ENCODE assay signal across 11 cellular contexts in the genomic region with DNA sequence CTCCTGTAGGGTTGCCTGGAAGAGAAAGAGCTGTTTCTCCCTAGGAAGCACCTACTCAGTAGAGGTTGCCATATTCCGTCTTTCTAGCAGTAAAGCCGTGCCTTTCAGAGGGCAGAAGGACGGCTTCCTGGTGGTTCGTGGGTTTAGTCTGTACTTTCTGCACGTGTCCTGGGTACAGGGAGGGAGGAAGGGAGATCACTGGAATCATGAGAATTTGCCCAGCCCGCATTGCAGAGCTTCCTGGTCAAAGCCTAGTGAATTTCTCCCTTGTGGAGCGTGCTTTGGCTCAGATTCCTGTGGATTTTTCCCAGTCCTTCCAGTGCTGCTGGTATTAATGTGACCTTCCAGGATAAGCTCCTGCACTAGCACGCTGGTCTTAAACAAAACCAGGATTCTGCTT. TPM values are rescaled to one million over a fixed set of nuclear protein-coding genes. Genes with fewer than 3 reads are reported as not detected.
DNase-seq lines count a peak whose midpoint lies in the region; ATAC-seq and TF ChIP-seq lines count a peak whose summit lies in the region.
"Had no signal": no experiment of that assay in that cellular context is flagged by ENCODE, and none has a peak within 500 bp of the region (broad histone marks: within the 10 kb centered on the region; RNA-seq: fewer than 3 reads in every experiment).

No MANE protein-coding gene starts in this region.

- WGBS in SK-N-SH (ENCODE audit: low lambda C conversion rate) = 65% methylated on average over 8 of the region's 8 CpGs
- WGBS in trophoblast cell (ENCODE audit: extremely low coverage, insufficient coverage, insufficient read length) = no CpG with 5 or more reads among the region's 8 CpGs

- H4K20me1 ChIP-seq in SK-N-SH (ENCODE audit: insufficient read depth) = no peaks in the 10 kb centered on the region

- H2AFZ ChIP-seq in SK-N-SH (ENCODE audit: low read depth) (peak overlapping the region; percentile 80), trophoblast cell (ENCODE audit: insufficient read depth, low read length, poor library complexity) (no peak overlapping the region)

- intact Hi-C loops in naive thymus-derived CD4-positive, alpha-beta T cell (cut with micrococcal nuclease) = loop anchor here (5.0 kb wide), 2 partner anchors 228 to 363 kb away; no protein-coding TSS in a partner anchor

- no peak for TF ChIP-seq RAD21 in SK-N-SH (IDR thresholded peaks at IDR 0.05; ENCODE audit: low read length)

- no peaks in the 10 kb centered on the region for H3K27me3 Mint-ChIP-seq in naive thymus-derived CD4-positive, alpha-beta T cell

- peaks cover 1% of the 10 kb centered on the region for H3K79me1 ChIP-seq in trophoblast cell (ENCODE audit: low read length)

- no peak overlapping the region for H3K14ac ChIP-seq in trophoblast cell (ENCODE audit: low read length)

- no peak overlapping the region for H4K8ac ChIP-seq in trophoblast cell (ENCODE audit: low read depth, low read length)

- H3K18ac ChIP-seq in trophoblast cell (ENCODE audit: low read length) = no peak overlapping the region

- peaks cover 16% of the 10 kb centered on the region for H3F3A ChIP-seq in SK-N-SH (replicated peaks; ENCODE audit: insufficient read depth)

- TF ChIP-seq CTCF in SK-N-SH (IDR thresholded peaks at IDR 0.05) = no peak
- no peak for TF ChIP-seq CTCF in fibroblast of pulmonary artery (IDR thresholded peaks at IDR 0.05; ENCODE audit: low read length, missing control alignments)

- no peaks in the 10 kb centered on the region for H3K9me3 ChIP-seq in SK-N-SH
- no peaks in the 10 kb centered on the region for H3K9me3 ChIP-seq in trophoblast cell (ENCODE audit: insufficient read depth, low read depth, low read length)
- H3K9me3 ChIP-seq in naive thymus-derived CD4-positive, alpha-beta T cell (ENCODE audit: control insufficient read depth in 2 of 3, low read length in 3 of 3) = no peaks in the 10 kb centered on the region

- H3K4me2 ChIP-seq in SK-N-SH (peak overlapping the region; percentile 12), trophoblast cell (ENCODE audit: low read length) (no peak overlapping the region)

- no peak overlapping the region for H4K12ac ChIP-seq in trophoblast cell (ENCODE audit: low read depth, low read length)

- no peak overlapping the region for H2BK120ac ChIP-seq in trophoblast cell (ENCODE audit: insufficient read depth, low read length, poor library complexity)

- no peak overlapping the region for H3K23ac ChIP-seq in trophoblast cell (ENCODE audit: low read length)

- no peak overlapping the region for H2BK12ac ChIP-seq in trophoblast cell (ENCODE audit: low read length)

- H4K91ac ChIP-seq in trophoblast cell (ENCODE audit: low read depth, low read length) = no peak overlapping the region

- no peak for TF ChIP-seq EP300 in SK-N-SH (IDR thresholded peaks at IDR 0.05; ENCODE audit: borderline replicate concordance in 1 of 2, low read depth in 1 of 2, low read length in 1 of 2)

- ATAC-seq in naive thymus-derived CD4-positive, alpha-beta T cell = no peak
- ATAC-seq: activated naive CD4-positive, alpha-beta T cell treated with anti-CD3 and anti-CD28 coated beads, Interleukin-2, amount 50 U/mL, for 72 hours had no signal

- H3K27ac ChIP-seq in SK-N-SH (ENCODE audit: low read depth in 2 of 2, low read length in 1 of 2) (peak overlapping the region; percentile 23 to 96; a peak in 3 of 4 replicates), trophoblast cell (ENCODE audit: low read depth, low read length) (no peak overlapping the region)
- H3K27ac ChIP-seq in naive thymus-derived CD4-positive, alpha-beta T cell (ENCODE audit: low read depth, low read length) = no peak overlapping the region

- no peak overlapping the region for H3K4me3 Mint-ChIP-seq in naive thymus-derived CD4-positive, alpha-beta T cell
- H3K4me3 Mint-ChIP-seq: memory B cell had no signal

- H3K9ac ChIP-seq in SK-N-SH (peak overlapping the region; percentile 60; the same call in 1 of the 2 replicates), trophoblast cell (ENCODE audit: low read length) (no peak overlapping the region)

- H3K27me3 ChIP-seq in SK-N-SH (ENCODE audit: insufficient read depth) (no peaks in the 10 kb centered on the region), trophoblast cell (ENCODE audit: insufficient read depth, low read length) (no peaks in the 10 kb centered on the region)
- H3K27me3 ChIP-seq in naive thymus-derived CD4-positive, alpha-beta T cell (ENCODE audit: control insufficient read depth in 2 of 2, insufficient read depth in 2 of 2, low read length in 2 of 2) = no peaks in the 10 kb centered on the region

- no peak overlapping the region for H2BK5ac ChIP-seq in trophoblast cell (ENCODE audit: low read depth, low read length, poor library complexity)

- POLR2A ChIA-PET in SK-N-SH (lab: Yijun Ruan, JAX) = no interaction called here
- POLR2A ChIA-PET in naive thymus-derived CD4-positive, alpha-beta T cell (lab: Charles Lee) = no interaction called here

- CTCF ChIA-PET in SK-N-SH (lab: Yijun Ruan, JAX) = interaction anchor here (0.6 to 9.5 kb wide), 25 partner anchors 8 to 376 kb away, joined by 3 to 198 read pairs (median 4); no protein-coding TSS in a partner anchor
- CTCF ChIA-PET in naive thymus-derived CD4-positive, alpha-beta T cell (lab: Charles Lee) = interaction anchor here (1.7 to 7.1 kb wide), 2 partner anchors 67 to 175 kb away, joined by 3 to 190 read pairs; no protein-coding TSS in a partner anchor

- H3K36me3 ChIP-seq in SK-N-SH (replicated peaks in 1 of 2; ENCODE audit: control insufficient read depth in 1 of 2, insufficient read depth in 2 of 2, low read length in 1 of 2) = no peaks in the 10 kb centered on the region
- no peaks in the 10 kb centered on the region for H3K36me3 ChIP-seq in trophoblast cell (ENCODE audit: control insufficient read depth in 1 of 2, insufficient read depth in 2 of 2, low read length in 2 of 2)
- no peaks in the 10 kb centered on the region for H3K36me3 ChIP-seq in naive thymus-derived CD4-positive, alpha-beta T cell (ENCODE audit: control insufficient read depth in 2 of 3, insufficient read depth in 3 of 3, low read length in 3 of 3)

- H3K27ac Mint-ChIP-seq in naive thymus-derived CD4-positive, alpha-beta T cell = no peak overlapping the region
- H3K27ac Mint-ChIP-seq: activated naive CD4-positive, alpha-beta T cell treated with anti-CD3 and anti-CD28 coated beads, Interleukin-2, amount 50 U/mL, for 72 hours; memory B cell had no signal

- no peak overlapping the region for H2AK5ac ChIP-seq in trophoblast cell (ENCODE audit: low read length)

- H3K4me1 Mint-ChIP-seq in naive thymus-derived CD4-positive, alpha-beta T cell = peaks cover 0 to 50% (median 5%) of the 10 kb centered on the region in 7 donors

- no peaks in the 10 kb centered on the region for H3K9me3 Mint-ChIP-seq in naive thymus-derived CD4-positive, alpha-beta T cell
- H3K9me3 Mint-ChIP-seq: activated naive CD4-positive, alpha-beta T cell treated with anti-CD3 and anti-CD28 coated beads, Interleukin-2, amount 50 U/mL, for 72 hours; memory B cell had no signal

- H3K79me2 ChIP-seq in SK-N-SH (ENCODE audit: insufficient read depth) (peaks cover 24% of the 10 kb centered on the region; the same call in 1 of the 2 replicates), trophoblast cell (ENCODE audit: control insufficient read depth, insufficient read depth, low read length, poor library complexity) (no peaks in the 10 kb centered on the region)

- no peak overlapping the region for H3K4ac ChIP-seq in trophoblast cell (ENCODE audit: low read depth, low read length)

- H3K36me3 Mint-ChIP-seq in naive thymus-derived CD4-positive, alpha-beta T cell = peaks cover 0 to 7% (median 0%) of the 10 kb centered on the region in 5 donors
- H3K36me3 Mint-ChIP-seq: memory B cell had no signal

- DNase-seq in EH (ENCODE audit: low read depth) (peak; percentile 97), SK-N-SH (no peak), fibroblast of pulmonary artery (ENCODE audit: low read depth) (peak; percentile 72), trophoblast cell (peak; percentile 95 to 96), NCI-H1694 (lab: John Stamatoyannopoulos, UW) (no peak), T-helper 2 cell (no peak), SKM-1 treated with dmso at 0.1 percent for 144 hours (lab: John Stamatoyannopoulos, UW; ENCODE audit: unreplicated experiment) (no peak)
- DNase-seq in naive thymus-derived CD4-positive, alpha-beta T cell = no peak
- DNase-seq: RPMI8226 had no signal

- H3K4me3 ChIP-seq in SK-N-SH (ENCODE audit: low read depth in 2 of 2, low read length in 1 of 2) (no peak overlapping the region; a peak in 1 of 4 replicates), fibroblast of pulmonary artery (replicated peaks; ENCODE audit: low read depth, low read length) (no peak overlapping the region), trophoblast cell (ENCODE audit: low read depth, low read length) (no peak overlapping the region)
- no peak overlapping the region for H3K4me3 ChIP-seq in naive thymus-derived CD4-positive, alpha-beta T cell (ENCODE audit: low read length)

- H3K4me1 ChIP-seq in SK-N-SH (ENCODE audit: control insufficient read depth in 1 of 2, insufficient read depth in 2 of 2, low read depth in 1 of 2, low read length in 1 of 2) (peaks cover 10 to 37% of the 10 kb centered on the region in 2 experiments; a peak in 3 of 4 replicates), trophoblast cell (ENCODE audit: control insufficient read depth in 1 of 2, insufficient read depth in 2 of 2, low read length in 2 of 2) (peaks cover 0 to 7% of the 10 kb centered on the region in 2 experiments)
- H3K4me1 ChIP-seq in naive thymus-derived CD4-positive, alpha-beta T cell (ENCODE audit: control insufficient read depth in 2 of 2, insufficient read depth in 2 of 2, low read length in 2 of 2) = no peaks in the 10 kb centered on the region

- H3K9me2 ChIP-seq in SK-N-SH = no peaks in the 10 kb centered on the region

TF ChIP-seq in SK-N-SH, 30 proteins besides CTCF, POLR2A, EP300 and RAD21:
- TF ChIP-seq, protein P1, sequence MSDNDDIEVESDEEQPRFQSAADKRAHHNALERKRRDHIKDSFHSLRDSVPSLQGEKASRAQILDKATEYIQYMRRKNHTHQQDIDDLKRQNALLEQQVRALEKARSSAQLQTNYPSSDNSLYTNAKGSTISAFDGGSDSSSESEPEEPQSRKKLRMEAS (IDR thresholded peaks at IDR 0.05; ENCODE audit: low read depth) = peak; percentile 39; the same call in 1 of the 2 replicates
- no peak for TF ChIP-seq SMC3 (IDR thresholded peaks at IDR 0.05; ENCODE audit: low read depth, low read length)
TF ChIP-seq in SK-N-SH: peak in this region for 1.

RNA-seq across cellular contexts. Expression of a gene that starts 44.9 kb away (rescaled TPM):
- 14.0 and 14.5 TPM in 2 replicates for polyA plus RNA-seq in SK-N-SH (2012; rRNA removed)
- 7.1 and 8.4 TPM in 2 replicates for polyA plus RNA-seq in SK-N-SH (2012; cell fraction: cytosol; rRNA removed)
- 40.4 and 41.9 TPM in 2 replicates for polyA plus RNA-seq in SK-N-SH (2012; cell fraction: nucleus; rRNA removed)
- polyA plus RNA-seq in trophoblast cell (2013) = 8.6 and 10.2 TPM in 2 replicates
- 10 to 100 TPM in 4 of 5 experiments, 1 to 10 TPM in 1; 9.7 to 88.9 (median 14.0) TPM for total RNA-seq in naive thymus-derived CD4-positive, alpha-beta T cell
- polyA plus RNA-seq in naive thymus-derived CD4-positive, alpha-beta T cell = 1 to 10 TPM; 1.7 to 2.3 TPM

Comparison
In these comparisons a context has a peak if more than half of its experiments do, and no peak if none do; other contexts are left out.
1. DNase-seq: peak in EH (single experiment), fibroblast of pulmonary artery (single experiment) and trophoblast cell (2 of 2); none in SK-N-SH (single experiment), NCI-H1694 (single experiment), T-helper 2 cell (0 of 5), naive thymus-derived CD4-positive, alpha-beta T cell (0 of 9) and SKM-1 treated with dmso at 0.1 percent for 144 hours (single experiment).
2. H3K27ac ChIP-seq: peak in SK-N-SH (2 of 2); none in trophoblast cell (single experiment) and naive thymus-derived CD4-positive, alpha-beta T cell (single experiment).